ENCODE assay signal across 12 cellular contexts in genomic region chr7:134941185-134941900, GRCh38. TPM values are rescaled to one million over a fixed set of nuclear protein-coding genes. Genes with fewer than 3 reads are reported as not detected.
DNase-seq lines count a peak whose midpoint lies in the region; ATAC-seq, FAIRE-seq and TF ChIP-seq lines count a peak whose summit lies in the region.
"Had no signal": no experiment of that assay in that cellular context is flagged by ENCODE, and none has a peak within 500 bp of the region (broad histone marks: within the 10 kb centered on the region; RNA-seq: fewer than 3 reads in every experiment).

No MANE protein-coding gene starts in this region.

- H3K27me3 ChIP-seq in HUES48 (ENCODE audit: control insufficient read depth, insufficient read depth, low read length) (no peaks in the 10 kb centered on the region), HepG2 (ENCODE audit: control insufficient read depth in 1 of 2, insufficient read depth in 2 of 2, low read length in 2 of 2) (no peaks in the 10 kb centered on the region)
- H3K27me3 ChIP-seq: neutrophil had no signal

- H3K9ac ChIP-seq in HUES48 (ENCODE audit: low read depth, low read length) = no peak overlapping the region
- no peak overlapping the region for H3K9ac ChIP-seq in HepG2 (ENCODE audit: insufficient read depth, low read depth, low read length)

- no peak for TF ChIP-seq RAD21 in HepG2 (CRISPR knock-in tag; IDR thresholded peaks at IDR 0.05)

- in situ Hi-C loops in HepG2 (cut with HindIII; ENCODE audit: extremely low pct_ligation_motif_present, low pct_unique_long_range_greater_than_20kb) = no loop called here

- intact Hi-C loops in HepG2 (cut with micrococcal nuclease; ENCODE audit: unreplicated experiment) = loop anchor here (5.0 to 10.0 kb wide), 4 partner anchors 49 to 217 kb away; no protein-coding TSS in a partner anchor

- TF ChIP-seq POLR2A in HepG2 (IDR thresholded peaks at IDR 0.05; ENCODE audit: insufficient read depth in 1 of 2, low read depth in 2 of 2, low read length in 2 of 2) = no peak

- peaks cover 51% of the 10 kb centered on the region for H3K36me3 ChIP-seq in HUES48 (ENCODE audit: control insufficient read depth, insufficient read depth, low read length)
- H3K36me3 ChIP-seq in HepG2 (replicated peaks in 1 of 2; ENCODE audit: control insufficient read depth in 1 of 2, insufficient read depth in 2 of 2, low read length in 2 of 2) = peaks cover 8 to 23% of the 10 kb centered on the region in 2 experiments; a peak in 3 of 5 replicates
- H3K36me3 ChIP-seq: neutrophil had no signal

- no peak overlapping the region for H3K4me2 ChIP-seq in HepG2 (ENCODE audit: low read depth, low read length)

- POLR2A ChIA-PET in HepG2 (lab: Yijun Ruan, JAX) = interaction anchor here (0.5 to 1.9 kb wide), 2 partner anchors 50 to 230 kb away, joined by 3 to 7 read pairs; no protein-coding TSS in a partner anchor

- H3K27ac ChIP-seq in HUES48 (ENCODE audit: low read depth, low read length) (peak overlapping the region; percentile 77), coronary artery (peak overlapping the region; percentile 32 to 44), HepG2 (ENCODE audit: extremely low read length, insufficient read depth, low read length) (peak overlapping the region; percentile 2)
- H3K27ac ChIP-seq: neutrophil had no signal

- peak; percentile 66 for DNase-seq in A172 (ENCODE audit: low spot score)
- DNase-seq in coronary artery (ENCODE audit: low spot score) = no peak
- DNase-seq in HepG2 (ENCODE audit: low spot score) = no peak
- no peak for DNase-seq in epidermal melanocyte (ENCODE audit: insufficient read length, low spot score)
- DNase-seq in activated CD4-positive, alpha-beta T cell treated with anti-CD3 and anti-CD28 coated beads for 4 hours = no peak
- no peak for DNase-seq in natural killer cell treated with Interleukin-12 subunit alpha and Interleukin-12 subunit beta and Interleukin-15 and Interleukin-18, amount 100 ng/mL, for 72 hours (ENCODE audit: low spot score)
- DNase-seq: activated T-cell treated with anti-CD3 and anti-CD28 coated beads, Interleukin-2, amount 50 U/mL, for 1 hour; AML-193; NCI-H1105 had no signal

- H2AFZ ChIP-seq in HepG2 (ENCODE audit: low read length) = no peak overlapping the region

- no peak for TF ChIP-seq EP300 in HepG2 (IDR thresholded peaks at IDR 0.05; ENCODE audit: low read depth in 2 of 2, low read length in 2 of 2)
- no peak for TF ChIP-seq EP300 in HepG2 (CRISPR knock-in tag; IDR thresholded peaks at IDR 0.05; ENCODE audit: borderline replicate concordance)

- H3K4me1 ChIP-seq in HUES48 (ENCODE audit: control insufficient read depth, insufficient read depth, low read length) (peaks cover 20% of the 10 kb centered on the region; the same call in 1 of the 2 replicates), HepG2 (ENCODE audit: insufficient read depth, low read length) (peaks cover 51% of the 10 kb centered on the region)

- H3K27me3 Mint-ChIP-seq in natural killer cell treated with Interleukin-12 subunit alpha and Interleukin-12 subunit beta and Interleukin-15 and Interleukin-18, amount 100 ng/mL, for 72 hours = peaks cover 11 to 21% of the 10 kb centered on the region in 2 donors

- H3K4me3 ChIP-seq in HUES48 (ENCODE audit: low read depth, low read length) (no peak overlapping the region), coronary artery (no peak overlapping the region), HepG2 (replicated peaks in 1 of 3; ENCODE audit: insufficient read depth in 1 of 3, low read depth in 2 of 3, low read length in 3 of 3) (no peak overlapping the region)

- no peaks in the 10 kb centered on the region for H3K79me2 ChIP-seq in HepG2 (ENCODE audit: insufficient read depth, low read length)

- BruUV-seq in HepG2 (replicated peaks; lab: Mats Ljungman, UMichigan) = no TSS peak

- no peaks in the 10 kb centered on the region for H3K9me3 ChIP-seq in HUES48 (ENCODE audit: control insufficient read depth, insufficient read depth, low read length)
- H3K9me3 ChIP-seq in HepG2 (ENCODE audit: low read length) = no peaks in the 10 kb centered on the region
- H3K9me3 ChIP-seq: neutrophil had no signal

- no peak overlapping the region for H3K4me3 Mint-ChIP-seq in natural killer cell treated with Interleukin-12 subunit alpha and Interleukin-12 subunit beta and Interleukin-15 and Interleukin-18, amount 100 ng/mL, for 72 hours

- H4K20me1 ChIP-seq in HepG2 (ENCODE audit: insufficient read depth, low read length) = no peaks in the 10 kb centered on the region

- 83% methylated on average over 3 of the region's 3 CpGs for WGBS in HepG2 (ENCODE audit: low lambda C conversion rate)

- ATAC-seq in HepG2 (peak; percentile 44), GM21515 (IDR thresholded peaks at IDR 0.05; ENCODE audit: unreplicated experiment) (no peak)
- no peak for ATAC-seq in natural killer cell treated with Interleukin-12 subunit alpha and Interleukin-12 subunit beta and Interleukin-15 and Interleukin-18, amount 100 ng/mL, for 72 hours

- CTCF ChIA-PET in HepG2 (lab: Yijun Ruan, JAX; ENCODE audit: low intra/inter-chr PET ratio, low total read pairs) = no interaction called here

- H3K27ac Mint-ChIP-seq in natural killer cell treated with Interleukin-12 subunit alpha and Interleukin-12 subunit beta and Interleukin-15 and Interleukin-18, amount 100 ng/mL, for 72 hours = no peak overlapping the region

- no peaks in the 10 kb centered on the region for H3K4me1 Mint-ChIP-seq in natural killer cell treated with Interleukin-12 subunit alpha and Interleukin-12 subunit beta and Interleukin-15 and Interleukin-18, amount 100 ng/mL, for 72 hours (ENCODE audit: low read depth in 2 of 2)

- TF ChIP-seq CTCF in coronary artery (IDR thresholded peaks at IDR 0.05) (no peak), HepG2 (CRISPR knock-in tag; IDR thresholded peaks at IDR 0.05) (no peak)

- H3K9me3 Mint-ChIP-seq in natural killer cell treated with Interleukin-12 subunit alpha and Interleukin-12 subunit beta and Interleukin-15 and Interleukin-18, amount 100 ng/mL, for 72 hours = no peaks in the 10 kb centered on the region

- FAIRE-seq in HepG2 (lab: Jason Lieb, UNC) = no peak

- H3K36me3 Mint-ChIP-seq in natural killer cell treated with Interleukin-12 subunit alpha and Interleukin-12 subunit beta and Interleukin-15 and Interleukin-18, amount 100 ng/mL, for 72 hours = no peaks in the 10 kb centered on the region

TF ChIP-seq in HepG2, 621 proteins besides CTCF, POLR2A, EP300 and RAD21:
- no peak for TF ChIP-seq SMAD3 (CRISPR knock-in tag; IDR thresholded peaks at IDR 0.05)
- TF ChIP-seq CEBPB (IDR thresholded peaks at IDR 0.05; ENCODE audit: borderline replicate concordance, low read depth, low read length) = peak; percentile 39; the same call in 1 of the 2 replicates
- no peak for TF ChIP-seq SKI (IDR thresholded peaks at IDR 0.05; ENCODE audit: partially characterized antibody)
- no peak for TF ChIP-seq ZKSCAN5 (CRISPR knock-in tag; IDR thresholded peaks at IDR 0.05)
- no peak for TF ChIP-seq ZNF543 (CRISPR knock-in tag; IDR thresholded peaks at IDR 0.05)
- TF ChIP-seq ZNF557 (CRISPR knock-in tag; IDR thresholded peaks at IDR 0.05) = no peak
- TF ChIP-seq FOXA3 (CRISPR knock-in tag; IDR thresholded peaks at IDR 0.05) = 0 out of 2 replicates have a peak, but pooled peaks have one; percentile 18
- 0 out of 2 replicates have a peak, but pooled peaks have one; percentile 16 for TF ChIP-seq ISL2 (CRISPR knock-in tag; IDR thresholded peaks at IDR 0.05)
- no peak for TF ChIP-seq HCFC1 (IDR thresholded peaks at IDR 0.05; ENCODE audit: low read depth, low read length)
- TF ChIP-seq SPEN (CRISPR knock-in tag; IDR thresholded peaks at IDR 0.05; ENCODE audit: low read depth) = no peak
- no peak for TF ChIP-seq ZNF280B (CRISPR knock-in tag; IDR thresholded peaks at IDR 0.05; ENCODE audit: borderline replicate concordance)

RNA-seq across cellular contexts. Expression of gene AGBL3, which starts 45.0 kb away (rescaled TPM):
- 0.07 and 1.9 TPM in 2 replicates for total RNA-seq in A172 (2014; rRNA removed; shearing (Covaris generic))
- 5.5 and 7.2 TPM in 2 replicates for total RNA-seq in HepG2 (2016; rRNA removed; fragmentation: Illumina TruSeq; extraction: Trizol)
- total RNA-seq in HepG2 (2016; cell fraction: cytosol; rRNA removed; fragmentation: Illumina TruSeq; extraction: Trizol; ENCODE audit: low read depth) = 0.71 and 0.91 TPM in 2 replicates
- total RNA-seq in HepG2 (2016; cell fraction: insoluble cytoplasmic fraction; rRNA removed; fragmentation: Illumina TruSeq; extraction: Trizol) = 6.2 and 8.4 TPM in 2 replicates
- total RNA-seq in HepG2 (2016; cell fraction: membrane; rRNA removed; fragmentation: Illumina TruSeq; extraction: Trizol) = 2.8 and 3.1 TPM in 2 replicates
- 16.0 and 17.0 TPM in 2 replicates for total RNA-seq in HepG2 (2016; cell fraction: nucleus; rRNA removed; fragmentation: Illumina TruSeq; extraction: Trizol)
- 2.0 and 2.2 TPM in 2 replicates for polyA plus RNA-seq in HepG2 (2011; rRNA removed)
- 0.87 and 1.5 TPM in 2 replicates for polyA plus RNA-seq in HepG2 (2011; cell fraction: cytosol; rRNA removed)
- 2.3 and 4.2 TPM in 2 replicates for polyA plus RNA-seq in HepG2 (2011; cell fraction: nucleus; rRNA removed)
- polyA plus RNA-seq in HepG2 (2012) = 3.5 and 5.1 TPM in 2 replicates
- 1.1 and 1.4 TPM in 2 replicates for polyA plus RNA-seq in HepG2 (2016; cell fraction: cytosol; fragmentation: Illumina TruSeq; extraction: Trizol; ENCODE audit: low read depth)
- 6.1 and 6.8 TPM in 2 replicates for polyA plus RNA-seq in HepG2 (2016; cell fraction: insoluble cytoplasmic fraction; fragmentation: Illumina TruSeq; extraction: Trizol; ENCODE audit: low read depth)
- polyA plus RNA-seq in HepG2 (2016; cell fraction: membrane; fragmentation: Illumina TruSeq; extraction: Trizol; ENCODE audit: low read depth) = 2.3 and 2.4 TPM in 2 replicates
- 23.0 and 23.2 TPM in 2 replicates for polyA plus RNA-seq in HepG2 (2016; cell fraction: nucleus; fragmentation: Illumina TruSeq; extraction: Trizol; ENCODE audit: insufficient read depth, low read depth)
- polyA minus RNA-seq in HepG2 (2011; rRNA and poly(A)+ RNA removed; ENCODE audit: low replicate concordance) = 0.26 and 1.0 TPM in 2 replicates
- 0.20 and 0.35 TPM in 2 replicates for polyA minus RNA-seq in HepG2 (2011; cell fraction: cytosol; rRNA and poly(A)+ RNA removed)
- 11.5 and 11.9 TPM in 2 replicates for polyA minus RNA-seq in HepG2 (2011; cell fraction: nucleus; rRNA and poly(A)+ RNA removed)
- 1 to 10 TPM; 2.2 to 2.8 TPM for total RNA-seq in natural killer cell treated with Interleukin-12 subunit alpha and Interleukin-12 subunit beta and Interleukin-15 and Interleukin-18, amount 100 ng/mL, for 72 hours

Comparison
In these comparisons a context has a peak if more than half of its experiments do, and no peak if none do; other contexts are left out.
1. H3K27ac ChIP-seq: peak in every context shown above with its lines; median percentile 77 in HUES48; 38 in coronary artery; 2 in HepG2.